ENCODE assay signal across 1 cellular context in genomic region chr14:74945261-74945851, GRCh38.
TF ChIP-seq lines count a peak whose summit lies in the region.

No MANE protein-coding gene starts in this region.

TF ChIP-seq in HepG2, 621 proteins besides CTCF, POLR2A, EP300 and RAD21 (continued from another document and continues in another):
- 0 out of 2 replicates have a peak, but pooled peaks have one; percentile 50 for TF ChIP-seq ARID5B (CRISPR knock-in tag; IDR thresholded peaks at IDR 0.05)
- TF ChIP-seq KMT2B (CRISPR knock-in tag; IDR thresholded peaks at IDR 0.05): no peak
- no peak for TF ChIP-seq KLF12 (CRISPR knock-in tag; IDR thresholded peaks at IDR 0.05; ENCODE audit: borderline replicate concordance)
- TF ChIP-seq BORCS8-MEF2B (CRISPR knock-in tag; IDR thresholded peaks at IDR 0.05): no peak
- TF ChIP-seq ZBTB37 (CRISPR knock-in tag; IDR thresholded peaks at IDR 0.05): no peak
- TF ChIP-seq ZBTB33 (CRISPR knock-in tag; IDR thresholded peaks at IDR 0.05): peak; percentile 91
- peak in 1 of 2 experiments; percentile 84; a peak in 2 of 4 replicates for TF ChIP-seq ATF4 (CRISPR knock-in tag; IDR thresholded peaks at IDR 0.05)
- no peak for TF ChIP-seq FOXP4 (CRISPR knock-in tag; IDR thresholded peaks at IDR 0.05)
- no peak for TF ChIP-seq SRSF9 (IDR thresholded peaks at IDR 0.05; ENCODE audit: borderline replicate concordance, insufficient read depth, low read depth, low read length, poor library complexity, severe bottlenecking)
- no peak for TF ChIP-seq HNF1A (IDR thresholded peaks at IDR 0.05; ENCODE audit: low read depth)
- 0 out of 2 replicates have a peak, but pooled peaks have one; percentile 49 for TF ChIP-seq HNF1A (CRISPR knock-in tag; IDR thresholded peaks at IDR 0.05; ENCODE audit: borderline replicate concordance)
- no peak for TF ChIP-seq FOXA1 (IDR thresholded peaks at IDR 0.05)
- no peak for TF ChIP-seq FOXA1 (CRISPR knock-in tag; IDR thresholded peaks at IDR 0.05)
- no peak for TF ChIP-seq KLF15 (CRISPR knock-in tag; IDR thresholded peaks at IDR 0.05; ENCODE audit: borderline replicate concordance)
- TF ChIP-seq GATAD2A (CRISPR knock-in tag; IDR thresholded peaks at IDR 0.05): peak; percentile 59; the same call in 1 of the 2 replicates
- peak; percentile 93; the same call in 1 of the 2 replicates for TF ChIP-seq ZBTB4 (CRISPR knock-in tag; IDR thresholded peaks at IDR 0.05; ENCODE audit: borderline replicate concordance)
- TF ChIP-seq ZSCAN29 (CRISPR knock-in tag; conservative IDR thresholded peaks at IDR 0.05): no peak
- no peak for TF ChIP-seq RFX3 (CRISPR knock-in tag; IDR thresholded peaks at IDR 0.05)
- no peak for TF ChIP-seq KAT7 (CRISPR knock-in tag; IDR thresholded peaks at IDR 0.05; ENCODE audit: borderline replicate concordance)
- TF ChIP-seq FOXK1 (CRISPR knock-in tag; IDR thresholded peaks at IDR 0.05; ENCODE audit: borderline replicate concordance, low read depth): 0 out of 2 replicates have a peak, but pooled peaks have one; percentile 28
- no peak for TF ChIP-seq ATF7 (IDR thresholded peaks at IDR 0.05)
- TF ChIP-seq ATF7 (CRISPR knock-in tag; IDR thresholded peaks at IDR 0.05): 0 out of 2 replicates have a peak, but pooled peaks have one; percentile 25
- TF ChIP-seq ZNF296 (CRISPR knock-in tag; conservative IDR thresholded peaks at IDR 0.05): no peak
- TF ChIP-seq ISL2 (CRISPR knock-in tag; IDR thresholded peaks at IDR 0.05): peak; percentile 87
- TF ChIP-seq ZNF430 (CRISPR knock-in tag; IDR thresholded peaks at IDR 0.05): no peak
- no peak for TF ChIP-seq ATF2 (CRISPR knock-in tag; IDR thresholded peaks at IDR 0.05)
- peak; percentile 40 for TF ChIP-seq KDM2A (CRISPR knock-in tag; IDR thresholded peaks at IDR 0.05; ENCODE audit: borderline replicate concordance, low read depth)
- TF ChIP-seq DPF2 (CRISPR knock-in tag; IDR thresholded peaks at IDR 0.05; ENCODE audit: borderline replicate concordance, low read depth): peak; percentile 70; the same call in 1 of the 2 replicates
- TF ChIP-seq ZNF264 (CRISPR knock-in tag; IDR thresholded peaks at IDR 0.05): 0 out of 2 replicates have a peak, but pooled peaks have one; percentile 17
- 0 out of 2 replicates have a peak, but pooled peaks have one; percentile 23 for TF ChIP-seq ZNF556 (CRISPR knock-in tag; IDR thresholded peaks at IDR 0.05; ENCODE audit: borderline replicate concordance)
- TF ChIP-seq PATZ1 (CRISPR knock-in tag; IDR thresholded peaks at IDR 0.05): 0 out of 2 replicates have a peak, but pooled peaks have one; percentile 11
